In genomic region chr4:97028785-97029184, GRCh38 we compare ENCODE assay signal across 26 cellular contexts.
DNase-seq lines count a peak whose midpoint lies in the region; ATAC-seq, FAIRE-seq and TF ChIP-seq lines count a peak whose summit lies in the region.
"Had no signal": no experiment of that assay in that cellular context is flagged by ENCODE, and none has a peak within 500 bp of the region (broad histone marks: within the 10 kb centered on the region; RNA-seq: fewer than 3 reads in every experiment).

No MANE protein-coding gene starts in this region.

- TF ChIP-seq POLR2A in HepG2 (IDR thresholded peaks at IDR 0.05; ENCODE audit: insufficient read depth in 1 of 2, low read depth in 2 of 2, low read length in 2 of 2) (no peak), right lobe of liver (IDR thresholded peaks at IDR 0.05) (no peak), IMR-90 (IDR thresholded peaks at IDR 0.05; ENCODE audit: low read depth, low read length) (no peak), K562 (conservative IDR thresholded peaks at IDR 0.05) (no peak), gastrocnemius medialis (IDR thresholded peaks at IDR 0.05) (no peak)

- H3K9me3 Mint-ChIP-seq in mesothelial cell of epicardium: no peaks in the 10 kb centered on the region

- no peak for TF ChIP-seq RAD21 in HepG2 (CRISPR knock-in tag; IDR thresholded peaks at IDR 0.05)
- TF ChIP-seq RAD21 in IMR-90 (IDR thresholded peaks at IDR 0.05; ENCODE audit: low read length): no peak
- no peak for TF ChIP-seq RAD21 in K562 (CRISPR knock-in tag; conservative IDR thresholded peaks at IDR 0.05 in 1 of 2, IDR thresholded peaks at IDR 0.05 in 1 of 2)

- TF ChIP-seq EP300 in HepG2 (IDR thresholded peaks at IDR 0.05; ENCODE audit: low read depth in 2 of 2, low read length in 2 of 2) (no peak), HepG2 (CRISPR knock-in tag; IDR thresholded peaks at IDR 0.05; ENCODE audit: borderline replicate concordance) (no peak), K562 (IDR thresholded peaks at IDR 0.05; ENCODE audit: low read length) (no peak)

- no peak overlapping the region for H4K5ac ChIP-seq in IMR-90 (ENCODE audit: low read depth, low read length)

- H4K20me1 ChIP-seq in HepG2 (ENCODE audit: insufficient read depth, low read length) (no peaks in the 10 kb centered on the region), IMR-90 (ENCODE audit: insufficient read depth, low read length) (no peaks in the 10 kb centered on the region), K562 (replicated peaks; ENCODE audit: control insufficient read depth, insufficient read depth, low read length) (no peaks in the 10 kb centered on the region)
- H4K20me1 ChIP-seq: BLaER1 had no signal

- in situ Hi-C loops in HepG2 (cut with HindIII; ENCODE audit: extremely low pct_ligation_motif_present, low pct_unique_long_range_greater_than_20kb): no loop called here
- in situ Hi-C loops in IMR-90 (cut with MboI; ENCODE audit: low sequenced_read_pairs): no loop called here
- in situ Hi-C loops in K562 (cut with MboI): no loop called here
- in situ Hi-C loops in gastrocnemius medialis (cut with MboI; ENCODE audit: low sequenced_read_pairs in 4 of 4): no loop called here

- no peaks in the 10 kb centered on the region for H3K27me3 Mint-ChIP-seq in mesothelial cell of epicardium (ENCODE audit: low read depth)
- H3K27me3 Mint-ChIP-seq: CD4-positive, alpha-beta memory T cell; CD4-positive, CD25-positive, alpha-beta regulatory T cell; CD8-positive, alpha-beta memory T cell had no signal

- H3K9me3 ChIP-seq in HepG2 (ENCODE audit: low read length): no peaks in the 10 kb centered on the region
- no peaks in the 10 kb centered on the region for H3K9me3 ChIP-seq in right lobe of liver
- H3K9me3 ChIP-seq in IMR-90 (ENCODE audit: control insufficient read depth, insufficient read depth, low read length): no peaks in the 10 kb centered on the region
- no peaks in the 10 kb centered on the region; the same call in none of the 2 replicates for H3K9me3 ChIP-seq in K562 (replicated peaks; ENCODE audit: control insufficient read depth, insufficient read depth, low read depth, low read length)
- H3K9me3 ChIP-seq in gastrocnemius medialis: no peaks in the 10 kb centered on the region
- H3K9me3 ChIP-seq: BE2C, BLaER1 had no signal

- H3K18ac ChIP-seq in IMR-90 (ENCODE audit: low read depth, low read length): no peak overlapping the region

- no peak overlapping the region for H3K27ac ChIP-seq in HepG2 (ENCODE audit: extremely low read length, insufficient read depth, low read length)
- H3K27ac ChIP-seq in right lobe of liver: no peak overlapping the region
- H3K27ac ChIP-seq in IMR-90 (ENCODE audit: insufficient read depth, low read length): no peak overlapping the region
- H3K27ac ChIP-seq in K562 (ENCODE audit: extremely low read depth, low read depth, low read length): no peak overlapping the region
- no peak overlapping the region for H3K27ac ChIP-seq in gastrocnemius medialis
- H3K27ac ChIP-seq: 22Rv1, BLaER1 had no signal

- DNase-seq in HepG2 (ENCODE audit: low spot score) (no peak), right lobe of liver (no peak), IMR-90 (no peak), K562 (ENCODE audit: extremely low read depth in 1 of 4, low spot score in 3 of 4) (no peak), mesothelial cell of epicardium (ENCODE audit: low spot score in 2 of 2, unreplicated experiment in 2 of 2) (no peak), gastrocnemius medialis (no peak), GM10248 (ENCODE audit: extremely low spot score) (no peak), RKO (ENCODE audit: low spot score) (no peak)
- DNase-seq: ACHN; BE2C; C1 segment of cervical spinal cord; CD4-positive, alpha-beta memory T cell; CD4-positive, CD25-positive, alpha-beta regulatory T cell; CD8-positive, alpha-beta memory T cell; COR-L47; DMS153; DMS53; DMS79; DND-41; EL; GDM1 had no signal

- H4K91ac ChIP-seq in IMR-90 (ENCODE audit: insufficient read depth, low read depth, low read length): no peak overlapping the region

- no peak overlapping the region for H3K56ac ChIP-seq in IMR-90 (ENCODE audit: extremely low read depth, insufficient read depth, low read length)

- H3K4me3 ChIP-seq in HepG2 (replicated peaks in 1 of 3; ENCODE audit: insufficient read depth in 1 of 3, low read depth in 2 of 3, low read length in 3 of 3) (no peak overlapping the region), right lobe of liver (no peak overlapping the region), IMR-90 (ENCODE audit: insufficient read depth, low read depth, low read length) (no peak overlapping the region), K562 (no peak overlapping the region), gastrocnemius medialis (no peak overlapping the region)
- H3K4me3 ChIP-seq: BLaER1 had no signal

- H2BK120ac ChIP-seq in IMR-90 (ENCODE audit: low read depth, low read length): no peak overlapping the region

- H3K36me3 ChIP-seq in HepG2 (replicated peaks in 1 of 2; ENCODE audit: control insufficient read depth in 1 of 2, insufficient read depth in 2 of 2, low read length in 2 of 2): no peaks in the 10 kb centered on the region
- H3K36me3 ChIP-seq in right lobe of liver: no peaks in the 10 kb centered on the region
- H3K36me3 ChIP-seq in IMR-90 (ENCODE audit: control insufficient read depth, insufficient read depth, low read length): no peaks in the 10 kb centered on the region
- no peaks in the 10 kb centered on the region for H3K36me3 ChIP-seq in K562 (ENCODE audit: control insufficient read depth, insufficient read depth, low read length)
- H3K36me3 ChIP-seq in gastrocnemius medialis: no peaks in the 10 kb centered on the region
- H3K36me3 ChIP-seq: BE2C, BLaER1 had no signal

- no peaks in the 10 kb centered on the region for H3K36me3 Mint-ChIP-seq in mesothelial cell of epicardium
- H3K36me3 Mint-ChIP-seq: CD14-positive monocyte; CD4-positive, alpha-beta memory T cell; CD4-positive, CD25-positive, alpha-beta regulatory T cell; CD8-positive, alpha-beta memory T cell had no signal

- intact Hi-C loops in HepG2 (cut with micrococcal nuclease; ENCODE audit: unreplicated experiment) (no loop called here), right lobe of liver (cut with DNase I) (no loop called here), IMR-90 (cut with micrococcal nuclease) (no loop called here), K562 (cut with micrococcal nuclease) (no loop called here), gastrocnemius medialis (cut with DNase I; ENCODE audit: low total_unique reads) (no loop called here)

- H2BK20ac ChIP-seq in IMR-90 (ENCODE audit: low read depth, low read length): no peak overlapping the region

- H3K9me1 ChIP-seq in IMR-90 (ENCODE audit: insufficient read depth, low read length) (no peaks in the 10 kb centered on the region), K562 (ENCODE audit: control insufficient read depth, insufficient read depth, low read length) (no peaks in the 10 kb centered on the region)

- no peak overlapping the region for H3K4me3 Mint-ChIP-seq in mesothelial cell of epicardium
- H3K4me3 Mint-ChIP-seq: CD14-positive monocyte; CD4-positive, alpha-beta memory T cell; CD4-positive, CD25-positive, alpha-beta regulatory T cell; CD8-positive, alpha-beta memory T cell had no signal

- H3K14ac ChIP-seq in IMR-90 (replicated peaks; ENCODE audit: low read depth, low read length): no peak overlapping the region

- BruUV-seq in HepG2 (replicated peaks; lab: Mats Ljungman, UMichigan): no TSS peak
- no TSS peak for BruUV-seq in IMR-90 (replicated peaks; lab: Mats Ljungman, UMichigan)
- BruUV-seq in K562 (replicated peaks; lab: Mats Ljungman, UMichigan): no TSS peak

- ATAC-seq in HepG2 (no peak), right lobe of liver (no peak), IMR-90 (ENCODE audit: low read depth) (no peak), K562 (no peak), gastrocnemius medialis (no peak)

- H3K9ac ChIP-seq in HepG2 (ENCODE audit: insufficient read depth, low read depth, low read length) (no peak overlapping the region), IMR-90 (ENCODE audit: low read depth, low read length) (no peak overlapping the region), K562 (ENCODE audit: insufficient read depth in 1 of 2, low read depth in 2 of 2, low read length in 2 of 2) (no peak overlapping the region)
- H3K9ac ChIP-seq: BLaER1 had no signal

- H2BK15ac ChIP-seq in IMR-90 (ENCODE audit: low read depth, low read length): no peak overlapping the region

- H3K4me1 Mint-ChIP-seq in mesothelial cell of epicardium: peaks cover 36% of the 10 kb centered on the region
- H3K4me1 Mint-ChIP-seq: CD14-positive monocyte; CD4-positive, alpha-beta memory T cell; CD4-positive, CD25-positive, alpha-beta regulatory T cell; CD8-positive, alpha-beta memory T cell had no signal

- FAIRE-seq in HepG2 (lab: Jason Lieb, UNC) (no peak), K562 (lab: Jason Lieb, UNC) (no peak)
- FAIRE-seq: GM12891, GM19239 had no signal

- no peak overlapping the region for H2BK5ac ChIP-seq in IMR-90 (ENCODE audit: low read depth, low read length, poor library complexity, severe bottlenecking)

- no peak overlapping the region for H2AK5ac ChIP-seq in IMR-90 (ENCODE audit: low read depth, low read length)

- H2AFZ ChIP-seq in HepG2 (ENCODE audit: low read length) (no peak overlapping the region), IMR-90 (replicated peaks; ENCODE audit: low read length, poor library complexity) (no peak overlapping the region), K562 (ENCODE audit: low read depth, low read length) (no peak overlapping the region)

- dilution Hi-C loops in IMR-90 (cut with HindIII; ENCODE audit: low sequenced_read_pairs, unreplicated experiment): no loop called here

- H3K79me2 ChIP-seq in HepG2 (ENCODE audit: insufficient read depth, low read length) (no peaks in the 10 kb centered on the region), K562 (ENCODE audit: control insufficient read depth, insufficient read depth, low read length) (no peaks in the 10 kb centered on the region)

- TF ChIP-seq CTCF in HepG2 (CRISPR knock-in tag; IDR thresholded peaks at IDR 0.05): no peak
- TF ChIP-seq CTCF in right lobe of liver (IDR thresholded peaks at IDR 0.05): no peak
- no peak for TF ChIP-seq CTCF in IMR-90 (conservative IDR thresholded peaks at IDR 0.05; ENCODE audit: low read depth, low read length)
- TF ChIP-seq CTCF in K562 (IDR thresholded peaks at IDR 0.05 in 2 of 3, conservative IDR thresholded peaks at IDR 0.05 in 1 of 3; ENCODE audit: insufficient read depth in 2 of 3, low read depth in 1 of 3, low read length in 3 of 3): no peak
- no peak for TF ChIP-seq CTCF in mesothelial cell of epicardium (IDR thresholded peaks at IDR 0.05; ENCODE audit: unreplicated experiment)
- no peak for TF ChIP-seq CTCF in gastrocnemius medialis (IDR thresholded peaks at IDR 0.05 in 4 of 5, conservative IDR thresholded peaks at IDR 0.05 in 1 of 5)
- TF ChIP-seq CTCF in GM10248 (IDR thresholded peaks at IDR 0.05; ENCODE audit: control extremely low read depth, extremely low read depth, low read depth, missing control alignments): no peak

- CTCF ChIA-PET in HepG2 (lab: Yijun Ruan, JAX; ENCODE audit: low intra/inter-chr PET ratio, low total read pairs): no interaction called here
- CTCF ChIA-PET in IMR-90 (lab: Yijun Ruan, JAX): no interaction called here
- CTCF ChIA-PET in K562 (lab: Yijun Ruan, JAX; ENCODE audit: low intra/inter-chr PET ratio): no interaction called here
- CTCF ChIA-PET in GM10248 (lab: Yijun Ruan, JAX): no interaction called here

- no peak overlapping the region for H4K8ac ChIP-seq in IMR-90 (ENCODE audit: low read depth in 2 of 2, low read length in 2 of 2)

- H3K4me1 ChIP-seq in HepG2 (ENCODE audit: insufficient read depth, low read length) (no peaks in the 10 kb centered on the region), right lobe of liver (no peaks in the 10 kb centered on the region), IMR-90 (ENCODE audit: control insufficient read depth, insufficient read depth, low read length) (no peaks in the 10 kb centered on the region), K562 (replicated peaks in 1 of 2; ENCODE audit: control insufficient read depth in 2 of 2, insufficient read depth in 2 of 2, low read length in 2 of 2) (no peaks in the 10 kb centered on the region), gastrocnemius medialis (no peaks in the 10 kb centered on the region)
- H3K4me1 ChIP-seq: BE2C, BLaER1 had no signal

- H3K79me1 ChIP-seq in IMR-90 (ENCODE audit: low read depth in 1 of 2, low read length in 2 of 2): no peaks in the 10 kb centered on the region

- no peak overlapping the region for H3K4ac ChIP-seq in IMR-90 (ENCODE audit: low read depth, low read length)

- H3K27ac Mint-ChIP-seq in mesothelial cell of epicardium: peak overlapping the region; percentile 36
- H3K27ac Mint-ChIP-seq: CD14-positive monocyte; CD4-positive, alpha-beta memory T cell; CD4-positive, CD25-positive, alpha-beta regulatory T cell; CD8-positive, alpha-beta memory T cell had no signal

- WGBS in HepG2 (ENCODE audit: low lambda C conversion rate): 29% methylated on average over 2 of the region's 2 CpGs
- WGBS in right lobe of liver (ENCODE audit: insufficient coverage, low coverage, low lambda C conversion rate, missing lambda C conversion rate): 43% methylated on average over 2 of the region's 2 CpGs
- WGBS in IMR-90 (ENCODE audit: extremely low coverage in 2 of 2, insufficient read length in 1 of 2), 2 experiments: no CpG with 5 or more reads among the region's 2 CpGs
- 0% methylated on average over 2 of the region's 2 CpGs for WGBS in K562 (ENCODE audit: insufficient coverage, low coverage, missing lambda C conversion rate)

- no peak overlapping the region for H3K23ac ChIP-seq in IMR-90 (ENCODE audit: low read depth, low read length)

- POLR2A ChIA-PET in HepG2 (lab: Yijun Ruan, JAX) (no interaction called here), IMR-90 (lab: Charles Lee; ENCODE audit: unreplicated experiment) (no interaction called here), K562 (lab: Yijun Ruan, JAX) (no interaction called here), GM10248 (lab: Yijun Ruan, JAX) (no interaction called here)

- H3K27me3 ChIP-seq in HepG2 (ENCODE audit: control insufficient read depth in 1 of 2, insufficient read depth in 2 of 2, low read length in 2 of 2) (no peaks in the 10 kb centered on the region), right lobe of liver (no peaks in the 10 kb centered on the region), IMR-90 (ENCODE audit: control insufficient read depth, insufficient read depth, low read length) (no peaks in the 10 kb centered on the region), K562 (ENCODE audit: control insufficient read depth in 2 of 2, insufficient read depth in 2 of 2, low read length in 2 of 2) (no peaks in the 10 kb centered on the region), gastrocnemius medialis (no peaks in the 10 kb centered on the region)
- H3K27me3 ChIP-seq: BE2C, BLaER1 had no signal

- no peak overlapping the region for H2AK9ac ChIP-seq in IMR-90 (replicated peaks; ENCODE audit: low read depth, low read length, poor library complexity)

- H3K4me2 ChIP-seq in HepG2 (ENCODE audit: low read depth, low read length) (no peak overlapping the region), IMR-90 (ENCODE audit: low read depth, low read length) (no peak overlapping the region), K562 (ENCODE audit: insufficient read depth, low read length) (no peak overlapping the region)
- H3K4me2 ChIP-seq: BLaER1 had no signal

Comparison
In these comparisons a context has a peak if more than half of its experiments do, and no peak if none do; other contexts are left out.
1. Of the 241 proteins assayed by ChIP-seq in both HepG2 and K562: peak only in HepG2: none; only in K562: MAFG; in both: MAFF and MAFK; in neither: 238.